ENCODE assay signal across 16 cellular contexts in the genomic region with DNA sequence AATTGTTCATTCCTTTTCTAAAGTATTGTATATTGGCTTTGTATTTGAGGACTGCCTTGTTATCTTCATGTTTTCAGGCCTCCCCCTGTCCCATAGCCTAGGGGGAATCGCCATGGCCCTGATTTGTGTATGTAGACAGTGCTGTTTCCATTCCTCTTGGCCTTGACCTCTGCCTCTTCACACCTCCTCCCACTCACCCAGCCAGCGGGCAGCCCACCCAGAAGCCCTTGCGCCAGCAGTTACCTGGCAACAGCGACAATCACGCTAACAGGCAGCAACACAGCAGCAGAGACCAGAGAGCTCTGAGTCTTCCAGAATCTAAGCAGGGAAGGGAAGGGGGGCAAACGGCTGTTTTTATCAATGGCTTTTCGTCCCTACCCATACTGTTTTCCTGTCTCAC. TPM values are rescaled to one million over a fixed set of nuclear protein-coding genes. Genes with fewer than 3 reads are reported as not detected.
A peak's percentile ranks its signal among the peaks of the same experiment; 100 is the strongest.
DNase-seq lines count a peak whose midpoint lies in the region; TF ChIP-seq lines count a peak whose summit lies in the region.
"Had no signal": no experiment of that assay in that cellular context is flagged by ENCODE, and none has a peak within 500 bp of the region (broad histone marks: within the 10 kb centered on the region; RNA-seq: fewer than 3 reads in every experiment).

No MANE protein-coding gene starts in this region.

- H3K4me3 ChIP-seq in cardiac muscle cell (no peak overlapping the region), right atrium auricular region (no peak overlapping the region), NT2/D1 (ENCODE audit: insufficient read length, low read depth) (no peak overlapping the region), coronary artery (no peak overlapping the region)

- H3K9me3 Mint-ChIP-seq in type B pancreatic cell (no peaks in the 10 kb centered on the region), MCF 10A (ENCODE audit: unreplicated experiment) (peaks cover 7% of the 10 kb centered on the region)
- H3K9me3 Mint-ChIP-seq in activated naive CD4-positive, alpha-beta T cell treated with anti-CD3 and anti-CD28 coated beads for 36 hours = peaks cover 1% of the 10 kb centered on the region

- H3K4me1 ChIP-seq in cardiac muscle cell (ENCODE audit: low read depth) = peaks cover 9% of the 10 kb centered on the region
- H3K4me1 ChIP-seq in right atrium auricular region = no peaks in the 10 kb centered on the region
- peaks cover 5% of the 10 kb centered on the region for H3K4me1 ChIP-seq in NT2/D1 (ENCODE audit: insufficient read depth, insufficient read length)

- no TSS peak for BruUV-seq in MCF 10A (replicated peaks; lab: Mats Ljungman, UMichigan)

- no peaks in the 10 kb centered on the region for H3K36me3 Mint-ChIP-seq in type B pancreatic cell
- H3K36me3 Mint-ChIP-seq in activated naive CD4-positive, alpha-beta T cell treated with anti-CD3 and anti-CD28 coated beads for 36 hours (ENCODE audit: low read depth) = no peaks in the 10 kb centered on the region
- no peaks in the 10 kb centered on the region for H3K36me3 Mint-ChIP-seq in MCF 10A (ENCODE audit: insufficient read depth, unreplicated experiment)

- peak overlapping the region; percentile 32 for H3K27ac Mint-ChIP-seq in type B pancreatic cell
- H3K27ac Mint-ChIP-seq in activated naive CD4-positive, alpha-beta T cell treated with anti-CD3 and anti-CD28 coated beads for 36 hours = no peak overlapping the region
- H3K27ac Mint-ChIP-seq in MCF 10A (ENCODE audit: low read depth, unreplicated experiment) = no peak overlapping the region

- H3K9ac ChIP-seq in NT2/D1 (ENCODE audit: insufficient read length, low read depth) = no peak overlapping the region

- peak; percentile 39 to 84 for DNase-seq in cardiac muscle cell (ENCODE audit: low read depth in 1 of 2, low spot score in 1 of 2)
- no peak for DNase-seq in right atrium auricular region (ENCODE audit: low spot score)
- DNase-seq in NT2/D1 (ENCODE audit: low read depth, low spot score) = peak; percentile 48
- DNase-seq in left kidney (ENCODE audit: low read depth, low spot score) = peak; percentile 96
- DNase-seq in type B pancreatic cell (ENCODE audit: extremely low spot score, unreplicated experiment) = no peak
- DNase-seq in activated naive CD4-positive, alpha-beta T cell treated with anti-CD3 and anti-CD28 coated beads for 36 hours = no peak
- no peak for DNase-seq in coronary artery (ENCODE audit: low spot score)
- no peak for DNase-seq in MCF 10A (ENCODE audit: unreplicated experiment)
- DNase-seq: activated CD8-positive, alpha-beta memory T cell treated with anti-CD3 and anti-CD28 coated beads, Interleukin-2, amount 50 U/mL, for 48 hours; Karpas-422; NCI-H2029; posterior cingulate gyrus; trophoblast cell; WERI-Rb-1 had no signal

- no peaks in the 10 kb centered on the region for H3K9me3 ChIP-seq in cardiac muscle cell (ENCODE audit: low read depth)
- no peaks in the 10 kb centered on the region for H3K9me3 ChIP-seq in right atrium auricular region
- peaks cover 19% of the 10 kb centered on the region for H3K9me3 ChIP-seq in NT2/D1 (ENCODE audit: insufficient read depth, low read length)

- CTCF ChIA-PET in activated naive CD4-positive, alpha-beta T cell treated with anti-CD3 and anti-CD28 coated beads for 36 hours (lab: Charles Lee) = no interaction called here
- CTCF ChIA-PET in MCF 10A (lab: Yijun Ruan, JAX) = interaction anchor here (0.5 kb wide), 1 partner anchor 51 kb away, joined by 3 read pairs; no protein-coding TSS in a partner anchor

- intact Hi-C loops in activated naive CD4-positive, alpha-beta T cell treated with anti-CD3 and anti-CD28 coated beads for 36 hours (cut with micrococcal nuclease) = no loop called here
- intact Hi-C loops in MCF 10A (cut with micrococcal nuclease) = no loop called here

- TF ChIP-seq CTCF in cardiac muscle cell (IDR thresholded peaks at IDR 0.05; ENCODE audit: low read depth, low read length) (no peak), right atrium auricular region (IDR thresholded peaks at IDR 0.05) (no peak), type B pancreatic cell (conservative IDR thresholded peaks at IDR 0.05) (no peak), coronary artery (IDR thresholded peaks at IDR 0.05) (no peak), MCF 10A (IDR thresholded peaks at IDR 0.05; ENCODE audit: unreplicated experiment) (no peak)

- H3K27ac ChIP-seq in cardiac muscle cell (no peak overlapping the region), right atrium auricular region (no peak overlapping the region), coronary artery (no peak overlapping the region)
- H3K27ac ChIP-seq: WERI-Rb-1 had no signal

- H3K4me1 Mint-ChIP-seq in type B pancreatic cell (ENCODE audit: unreplicated experiment) (peaks cover 17% of the 10 kb centered on the region), MCF 10A (ENCODE audit: insufficient read depth, unreplicated experiment) (no peaks in the 10 kb centered on the region)
- H3K4me1 Mint-ChIP-seq in activated naive CD4-positive, alpha-beta T cell treated with anti-CD3 and anti-CD28 coated beads for 36 hours (ENCODE audit: low read depth) = no peaks in the 10 kb centered on the region

- POLR2A ChIA-PET in MCF 10A (lab: Yijun Ruan, JAX) = no interaction called here

- H3K27me3 ChIP-seq in cardiac muscle cell (no peaks in the 10 kb centered on the region), right atrium auricular region (no peaks in the 10 kb centered on the region), NT2/D1 (ENCODE audit: insufficient read depth, insufficient read length) (no peaks in the 10 kb centered on the region)

- H3K4me3 Mint-ChIP-seq in type B pancreatic cell (peak overlapping the region; percentile 29), MCF 10A (ENCODE audit: unreplicated experiment) (no peak overlapping the region)
- no peak overlapping the region for H3K4me3 Mint-ChIP-seq in activated naive CD4-positive, alpha-beta T cell treated with anti-CD3 and anti-CD28 coated beads for 36 hours

- H3K27me3 Mint-ChIP-seq in type B pancreatic cell = no peaks in the 10 kb centered on the region
- H3K27me3 Mint-ChIP-seq in activated naive CD4-positive, alpha-beta T cell treated with anti-CD3 and anti-CD28 coated beads for 36 hours (ENCODE audit: low read depth) = no peaks in the 10 kb centered on the region
- no peaks in the 10 kb centered on the region for H3K27me3 Mint-ChIP-seq in MCF 10A (ENCODE audit: insufficient read depth, unreplicated experiment)

- no peaks in the 10 kb centered on the region for H3K36me3 ChIP-seq in cardiac muscle cell
- H3K36me3 ChIP-seq in right atrium auricular region = no peaks in the 10 kb centered on the region
- H3K36me3 ChIP-seq in NT2/D1 (ENCODE audit: insufficient read depth, insufficient read length, low read length) = no peaks in the 10 kb centered on the region
- H3K36me3 ChIP-seq: WERI-Rb-1 had no signal

RNA-seq across cellular contexts. Expression of gene NPL, which starts 50.0 kb away (rescaled TPM):
- total RNA-seq in cardiac muscle cell (0.66 and 1.5 TPM in 2 replicates), right atrium auricular region (1 to 10 TPM; 3.4 to 4.8 TPM), type B pancreatic cell (ENCODE audit: low replicate concordance) (3.2 and 4.6 TPM in 2 replicates), MCF 10A (2022) (4.5 and 6.2 TPM in 2 replicates)
- 1.9 and 3.4 TPM in 2 replicates for polyA plus RNA-seq in cardiac muscle cell
- 1 to 10 TPM; 4.6 to 5.9 TPM for total RNA-seq in activated naive CD4-positive, alpha-beta T cell treated with anti-CD3 and anti-CD28 coated beads for 36 hours

RNA-seq across cellular contexts. Expression of gene RGS8, which starts 55.2 kb away (rescaled TPM):
- 0.32 and 2.2 TPM in 2 replicates for total RNA-seq in cardiac muscle cell
- polyA plus RNA-seq in cardiac muscle cell = 0.14 TPM in 1 of 2 replicates, not detected in the other
- under 1 TPM in 1 of 2 donors, not detected in 1; 0.31 TPM for total RNA-seq in right atrium auricular region
- 0.33 and 1.1 TPM in 2 replicates for total RNA-seq in type B pancreatic cell (ENCODE audit: low replicate concordance)
- total RNA-seq in activated naive CD4-positive, alpha-beta T cell treated with anti-CD3 and anti-CD28 coated beads for 36 hours = not detected
- total RNA-seq in MCF 10A (2022) = not detected in 2 replicates
- total RNA-seq: esophagus mucosa, lung microvascular endothelial cell had no signal

Comparison
In these comparisons a context has a peak if more than half of its experiments do, and no peak if none do; other contexts are left out.
1. DNase-seq: peak in cardiac muscle cell (2 of 2), NT2/D1 (single experiment) and left kidney (single experiment); none in right atrium auricular region (single experiment), type B pancreatic cell (single experiment), activated naive CD4-positive, alpha-beta T cell treated with anti-CD3 and anti-CD28 coated beads for 36 hours (single experiment), coronary artery (single experiment) and MCF 10A (single experiment).